Comparison of ENCODE assay signal across 19 cellular contexts in genomic region chr2:6924101-6924917, GRCh38. TPM values are rescaled to one million over a fixed set of nuclear protein-coding genes. Genes with fewer than 3 reads are reported as not detected.
DNase-seq lines count a peak whose midpoint lies in the region; ATAC-seq, FAIRE-seq and TF ChIP-seq lines count a peak whose summit lies in the region.
"Had no signal": no experiment of that assay in that cellular context is flagged by ENCODE, and none has a peak within 500 bp of the region (broad histone marks: within the 10 kb centered on the region; RNA-seq: fewer than 3 reads in every experiment).

No MANE protein-coding gene starts in this region.

- intact Hi-C loops in dorsolateral prefrontal cortex (cut with DNase I), result loop anchor here in 1 of 2 donors (5.0 kb wide), 1 partner anchor 68 kb away; no protein-coding TSS in a partner anchor
- intact Hi-C loops in left ventricle myocardium superior (cut with micrococcal nuclease), result no loop called here

- H3K4me3 ChIP-seq in dorsolateral prefrontal cortex, result peak overlapping the region in 4 of 59 donors; percentile 16 to 31 (median 21)
- H3K4me3 ChIP-seq: GM12878, GM23338, thoracic aorta had no signal

- ATAC-seq in left ventricle myocardium superior, result no peak
- no peak for ATAC-seq in GM19455 (IDR thresholded peaks at IDR 0.05; ENCODE audit: unreplicated experiment)
- ATAC-seq: GM12878, GM23338 had no signal

- TF ChIP-seq POLR2A in GM12891 (IDR thresholded peaks at IDR 0.05; ENCODE audit: low read depth, low read length), result no peak

- no peaks in the 10 kb centered on the region for H3K27me3 ChIP-seq in dorsolateral prefrontal cortex

- peak overlapping the region in 55 of 59 donors; percentile 1 to 95 (median 80) for H3K27ac ChIP-seq in dorsolateral prefrontal cortex
- H3K27ac ChIP-seq: thoracic aorta had no signal

- FAIRE-seq in GM12891 (lab: Jason Lieb, UNC), result peak; percentile 23
- FAIRE-seq: GM12878 had no signal

- TF ChIP-seq CTCF in dorsolateral prefrontal cortex (IDR thresholded peaks at IDR 0.05 in 54 of 56, conservative IDR thresholded peaks at IDR 0.05 in 2 of 56; ENCODE audit: low read depth in 1 of 56, partially characterized antibody in 56 of 56), result no peak

- peak; percentile 12 to 16 for DNase-seq in activated T-cell treated with anti-CD3 and anti-CD28 coated beads, Interleukin-2, amount 50 U/mL, for 48 hours
- DNase-seq in activated T-cell treated with anti-CD3 and anti-CD28 coated beads, Interleukin-2, amount 50 U/mL, for 1 hour, result no peak
- DNase-seq in GM12891 (ENCODE audit: insufficient read length, low spot score) (no peak), dorsolateral prefrontal cortex (no peak), pons (ENCODE audit: low spot score) (peak; percentile 12), left ventricle myocardium superior (no peak)
- no peak for DNase-seq in stimulated activated CD4-positive, alpha-beta T cell treated with anti-CD3 and anti-CD28 coated beads, Interleukin-15, amount 100 ng/mL, for 24 hours
- DNase-seq: ACHN; activated CD4-positive, CD25-positive, alpha-beta regulatory T cell; activated naive CD4-positive, alpha-beta T cell treated with anti-CD3 and anti-CD28 coated beads for 36 hours; DMS53; IMR-90; NCI-H1417; NCI-H524 treated with DMSO at 0.1 percent for 48 hours; T-helper 9 cell had no signal

TF ChIP-seq in GM12891, 5 proteins besides CTCF, POLR2A, EP300 and RAD21:
- TF ChIP-seq TAF1 (IDR thresholded peaks at IDR 0.05; ENCODE audit: low read depth, low read length), result no peak
- no peak for TF ChIP-seq POU2F2 (IDR thresholded peaks at IDR 0.05; ENCODE audit: low read depth, low read length)
- TF ChIP-seq POLR2AphosphoS5 (IDR thresholded peaks at IDR 0.05; ENCODE audit: low read depth, low read length), result no peak
- TF ChIP-seq SPI1 (IDR thresholded peaks at IDR 0.05; ENCODE audit: low read depth, low read length), result no peak
- TF ChIP-seq PAX5 (IDR thresholded peaks at IDR 0.05; ENCODE audit: insufficient read depth, low read length, severe bottlenecking), result no peak
TF ChIP-seq in GM12891: peak in this region for 0.

RNA-seq across cellular contexts. Expression of gene RNF144A, which starts 7.1 kb away (rescaled TPM):
- polyA plus RNA-seq in GM12891 (2012; ENCODE audit: low read depth, missing spikeins), result 4.7 TPM
- 100 to 1,000 TPM in 23 of 120 experiments, 10 to 100 TPM in 97; 49.5 to 144 (median 83.6) TPM for total RNA-seq in dorsolateral prefrontal cortex
- total RNA-seq in left ventricle myocardium superior, result 15.6 TPM

RNA-seq across cellular contexts. Expression of gene RSAD2, which starts 46.7 kb away (rescaled TPM):
- polyA plus RNA-seq in GM12891 (2012; ENCODE audit: low read depth, missing spikeins), result 1.8 TPM
- total RNA-seq in dorsolateral prefrontal cortex, result 10 to 100 TPM in 27 of 120 experiments, 1 to 10 TPM in 93; 2.4 to 51.2 (median 7.7) TPM
- 4.8 TPM for total RNA-seq in left ventricle myocardium superior
- total RNA-seq: IMR-90 had no signal
- polyA plus RNA-seq: GM23338, IMR-90 had no signal

RNA-seq across cellular contexts. Expression of gene CMPK2, which starts 58.6 kb away (rescaled TPM):
- polyA plus RNA-seq in GM12891 (2012; ENCODE audit: low read depth, missing spikeins), result 3.6 TPM
- 10 to 100 TPM in 73 of 120 experiments, 1 to 10 TPM in 47; 4.9 to 45.8 (median 10.7) TPM for total RNA-seq in dorsolateral prefrontal cortex
- total RNA-seq in left ventricle myocardium superior, result 3.9 TPM

Comparison
In these comparisons a context has a peak if more than half of its experiments do, and no peak if none do; other contexts are left out.
1. DNase-seq: peak in activated T-cell treated with anti-CD3 and anti-CD28 coated beads, Interleukin-2, amount 50 U/mL, for 48 hours (2 of 2) and pons (single experiment); none in activated T-cell treated with anti-CD3 and anti-CD28 coated beads, Interleukin-2, amount 50 U/mL, for 1 hour (single experiment), GM12891 (single experiment), dorsolateral prefrontal cortex (0 of 10), left ventricle myocardium superior (single experiment) and stimulated activated CD4-positive, alpha-beta T cell treated with anti-CD3 and anti-CD28 coated beads, Interleukin-15, amount 100 ng/mL, for 24 hours (single experiment).